ENCODE assay signal across 17 cellular contexts in genomic region chr7:104185346-104185745, GRCh38.
"Had no signal": no experiment of that assay in that cellular context is flagged by ENCODE, and none has a peak within 500 bp of the region (broad histone marks: within the 10 kb centered on the region; RNA-seq: fewer than 3 reads in every experiment).

No MANE protein-coding gene starts in this region.

- H3K4me1 ChIP-seq: ascending aorta, neural progenitor cell, stomach, testis had no signal

- H3K27me3 ChIP-seq: ascending aorta, gastrocnemius medialis, neural progenitor cell, stomach, testis had no signal

- H3K4me2 ChIP-seq: neural progenitor cell had no signal

- ATAC-seq: activated T-cell treated with anti-CD3 and anti-CD28 coated beads, Interleukin-2, amount 50 U/mL, for 4 hours; effector memory CD8-positive, alpha-beta T cell; gastrocnemius medialis; naive thymus-derived CD4-positive, alpha-beta T cell; sciatic nerve; stimulated activated effector memory CD8-positive, alpha-beta T cell treated with anti-CD3 and anti-CD28 coated beads, Interleukin-12 subunit alpha, Interleukin-12 subunit beta, amount 100 ng/mL, for 72 hours had no signal

- H3K9me3 ChIP-seq: ascending aorta, gastrocnemius medialis, left ventricle myocardium inferior, stomach, testis had no signal

- H2AFZ ChIP-seq: neural progenitor cell had no signal

- H3K9ac ChIP-seq: neural progenitor cell had no signal

- DNase-seq: activated CD4-positive, alpha-beta T cell treated with anti-CD3 and anti-CD28 coated beads, Interleukin-2, amount 50 U/mL, for 1 hour; activated CD4-positive, CD25-positive, alpha-beta regulatory T cell treated with anti-CD3 and anti-CD28 coated beads, Interleukin-2, amount 50 U/mL, for 72 hours; activated CD8-positive, alpha-beta memory T cell treated with anti-CD3 and anti-CD28 coated beads, Interleukin-2, amount 50 U/mL, for 4 hours; activated T-cell treated with anti-CD3 and anti-CD28 coated beads, Interleukin-2, amount 50 U/mL, for 4 hours; cerebellar nuclear complex; effector memory CD8-positive, alpha-beta T cell; gastrocnemius medialis; head of caudate nucleus; left ventricle myocardium inferior; naive thymus-derived CD4-positive, alpha-beta T cell; stimulated activated CD4-positive, alpha-beta T cell treated with anti-CD3 and anti-CD28 coated beads, Interleukin-4, amount 100 ng/mL, for 24 hours; stomach; testis had no signal

- H3K4me3 ChIP-seq: ascending aorta, gastrocnemius medialis, left ventricle myocardium inferior, neural progenitor cell, stomach, testis had no signal

- H3K27ac ChIP-seq: ascending aorta, gastrocnemius medialis, left ventricle myocardium inferior, neural progenitor cell, stomach, testis had no signal
